17 cellular contexts compared by ENCODE assay signal in the genomic region with DNA sequence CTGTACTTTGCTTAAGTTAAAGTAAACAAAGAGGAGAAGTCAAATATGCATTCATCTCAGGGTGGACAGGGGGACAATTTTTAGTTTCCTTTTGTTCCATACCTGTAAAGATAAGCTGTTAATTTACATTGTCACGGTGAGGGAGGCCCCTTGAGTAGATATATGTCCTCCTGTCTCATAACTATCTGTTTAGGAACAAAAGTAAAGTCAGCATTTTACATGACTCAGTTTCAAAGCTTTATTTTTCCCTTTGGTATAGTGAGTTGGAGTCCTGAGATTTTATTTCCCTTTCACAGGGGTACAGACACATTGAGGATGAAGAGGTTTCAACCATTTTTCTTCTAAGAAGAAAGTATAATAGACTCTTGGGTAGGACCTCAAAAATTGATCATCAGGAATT. TPM values are rescaled to one million over a fixed set of nuclear protein-coding genes. Genes with fewer than 3 reads are reported as not detected.
A peak's percentile ranks its signal among the peaks of the same experiment; 100 is the strongest.
DNase-seq lines count a peak whose midpoint lies in the region; ATAC-seq, FAIRE-seq and TF ChIP-seq lines count a peak whose summit lies in the region.
"Had no signal": no experiment of that assay in that cellular context is flagged by ENCODE, and none has a peak within 500 bp of the region (broad histone marks: within the 10 kb centered on the region; RNA-seq: fewer than 3 reads in every experiment).

No MANE protein-coding gene starts in this region.

- peaks cover 40% of the 10 kb centered on the region for H3K9me3 Mint-ChIP-seq in activated CD4-positive, alpha-beta T cell treated with anti-CD3 and anti-CD28 coated beads, Interleukin-2, amount 10 ng/mL, durations not matched to agents 24 days and 14 days
- peaks cover 13 to 18% (median 16%) of the 10 kb centered on the region in 5 donors for H3K9me3 Mint-ChIP-seq in CD8-positive, alpha-beta memory T cell
- H3K9me3 Mint-ChIP-seq in activated T-helper 17 cell treated with anti-CD3 and anti-CD28 coated beads, Interleukin-2, amount 50 U/mL, for 72 hours: peaks cover 28% of the 10 kb centered on the region
- H3K9me3 Mint-ChIP-seq in Caco-2 (ENCODE audit: unreplicated experiment): peaks cover 28% of the 10 kb centered on the region

- no TSS peak for BruUV-seq in Caco-2 (replicated peaks; lab: Mats Ljungman, UMichigan)

- H4K20me1 ChIP-seq in keratinocyte (ENCODE audit: control insufficient read depth, extremely low read depth, insufficient read depth, low read length): no peaks in the 10 kb centered on the region

- peaks cover 40% of the 10 kb centered on the region for H3K4me1 ChIP-seq in CD8-positive, alpha-beta memory T cell (ENCODE audit: insufficient read depth, low read length)
- H3K4me1 ChIP-seq in keratinocyte (ENCODE audit: control insufficient read depth, extremely low read depth, insufficient read depth, low read length) (peaks cover 54% of the 10 kb centered on the region), Caco-2 (no peaks in the 10 kb centered on the region; the same call in 1 of the 2 replicates)
- H3K4me1 ChIP-seq: right atrium auricular region had no signal

- H3K4me2 ChIP-seq in keratinocyte (ENCODE audit: control insufficient read depth, extremely low read depth, insufficient read depth, low read depth, low read length): peak overlapping the region; percentile 8

- no peaks in the 10 kb centered on the region for H3K36me3 ChIP-seq in CD8-positive, alpha-beta memory T cell (ENCODE audit: insufficient read depth, low read length)
- H3K36me3 ChIP-seq in keratinocyte (ENCODE audit: control insufficient read depth in 2 of 2, extremely low read depth in 1 of 2, insufficient read depth in 2 of 2, low read length in 2 of 2) (no peaks in the 10 kb centered on the region), Caco-2 (ENCODE audit: control insufficient read depth, insufficient read depth, low read length) (no peaks in the 10 kb centered on the region)
- H3K36me3 ChIP-seq: right atrium auricular region had no signal

- intact Hi-C loops in activated CD4-positive, alpha-beta T cell treated with anti-CD3 and anti-CD28 coated beads, Interleukin-2, amount 10 ng/mL, durations not matched to agents 24 days and 14 days (cut with micrococcal nuclease): loop anchor here (2.0 kb wide), 2 partner anchors 24 to 80 kb away; a partner anchor contains a TSS
- intact Hi-C loops in Caco-2 (cut with micrococcal nuclease; ENCODE audit: unreplicated experiment): no loop called here

- peaks cover 50% of the 10 kb centered on the region for H3K4me1 Mint-ChIP-seq in activated CD4-positive, alpha-beta T cell treated with anti-CD3 and anti-CD28 coated beads, Interleukin-2, amount 10 ng/mL, durations not matched to agents 24 days and 14 days
- H3K4me1 Mint-ChIP-seq in CD8-positive, alpha-beta memory T cell: peaks cover 37 to 49% (median 47%) of the 10 kb centered on the region in 3 donors
- peaks cover 57% of the 10 kb centered on the region for H3K4me1 Mint-ChIP-seq in activated T-helper 17 cell treated with anti-CD3 and anti-CD28 coated beads, Interleukin-2, amount 50 U/mL, for 72 hours
- H3K4me1 Mint-ChIP-seq in Caco-2 (ENCODE audit: low read depth, unreplicated experiment): peaks cover 8% of the 10 kb centered on the region

- H3K36me3 Mint-ChIP-seq in activated CD4-positive, alpha-beta T cell treated with anti-CD3 and anti-CD28 coated beads, Interleukin-2, amount 10 ng/mL, durations not matched to agents 24 days and 14 days (ENCODE audit: low read depth): peaks cover 66% of the 10 kb centered on the region
- peaks cover 6 to 35% (median 15%) of the 10 kb centered on the region in 3 donors for H3K36me3 Mint-ChIP-seq in CD8-positive, alpha-beta memory T cell
- peaks cover 11% of the 10 kb centered on the region for H3K36me3 Mint-ChIP-seq in activated T-helper 17 cell treated with anti-CD3 and anti-CD28 coated beads, Interleukin-2, amount 50 U/mL, for 72 hours (ENCODE audit: low read depth)
- no peaks in the 10 kb centered on the region for H3K36me3 Mint-ChIP-seq in Caco-2 (ENCODE audit: insufficient read depth, unreplicated experiment)

- no peak overlapping the region for H3K9ac ChIP-seq in keratinocyte (ENCODE audit: control insufficient read depth, extremely low read depth, insufficient read depth, low read length)

- TF ChIP-seq CTCF in keratinocyte (optimal IDR thresholded peaks at IDR 0.05 in 1 of 3, IDR thresholded peaks at IDR 0.05 in 1 of 3, conservative IDR thresholded peaks at IDR 0.05 in 1 of 3; ENCODE audit: extremely low read depth in 1 of 3, insufficient read depth in 2 of 3, low read length in 3 of 3): no peak
- TF ChIP-seq CTCF in Caco-2 (IDR thresholded peaks at IDR 0.05; ENCODE audit: insufficient read depth in 1 of 2, low read depth in 1 of 2, low read length in 1 of 2, severe bottlenecking in 1 of 2, unreplicated experiment in 1 of 2): no peak

- H3K4me3 Mint-ChIP-seq in activated CD4-positive, alpha-beta T cell treated with anti-CD3 and anti-CD28 coated beads, Interleukin-2, amount 10 ng/mL, durations not matched to agents 24 days and 14 days: no peak overlapping the region
- H3K4me3 Mint-ChIP-seq in CD8-positive, alpha-beta memory T cell: no peak overlapping the region
- peak overlapping the region; percentile 73 for H3K4me3 Mint-ChIP-seq in activated T-helper 17 cell treated with anti-CD3 and anti-CD28 coated beads, Interleukin-2, amount 50 U/mL, for 72 hours
- no peak overlapping the region for H3K4me3 Mint-ChIP-seq in Caco-2 (ENCODE audit: unreplicated experiment)
- H3K4me3 Mint-ChIP-seq: WTC11 had no signal

- no peaks in the 10 kb centered on the region for H3K79me2 ChIP-seq in keratinocyte (ENCODE audit: control insufficient read depth, insufficient read depth, low read length)

- peak overlapping the region; percentile 1 for H2AFZ ChIP-seq in keratinocyte (ENCODE audit: control insufficient read depth, low read length)

- CTCF ChIA-PET in CD8-positive, alpha-beta memory T cell (lab: Charles Lee): interaction anchor here (1.2 to 3.2 kb wide), 7 partner anchors 23 to 232 kb away, joined by 3 to 9 read pairs (median 6); a partner anchor contains a TSS
- CTCF ChIA-PET in Caco-2 (lab: Charles Lee): no interaction called here

- FAIRE-seq in keratinocyte (lab: Jason Lieb, UNC): no peak
- FAIRE-seq: bronchial epithelial cell, GM18507, H1 had no signal

- H3K4me3 ChIP-seq in CD8-positive, alpha-beta memory T cell (ENCODE audit: low read length): no peak overlapping the region
- H3K4me3 ChIP-seq in keratinocyte (ENCODE audit: control insufficient read depth in 2 of 3, extremely low read depth in 1 of 3, insufficient read depth in 2 of 3, low read depth in 1 of 3, low read length in 3 of 3) (no peak overlapping the region), Caco-2 (ENCODE audit: low read depth, low read length) (no peak overlapping the region)
- H3K4me3 ChIP-seq: right atrium auricular region had no signal

- no peaks in the 10 kb centered on the region for H3K9me3 ChIP-seq in CD8-positive, alpha-beta memory T cell (ENCODE audit: low read length)
- H3K9me3 ChIP-seq in keratinocyte (ENCODE audit: control insufficient read depth, low read depth, low read length) (peaks cover 6% of the 10 kb centered on the region), Caco-2 (no peaks in the 10 kb centered on the region)

- POLR2A ChIA-PET in CD8-positive, alpha-beta memory T cell (lab: Charles Lee): no interaction called here
- POLR2A ChIA-PET in Caco-2 (lab: Charles Lee): no interaction called here

- dilution Hi-C loops in keratinocyte (cut with MboI; ENCODE audit: extremely low pct_ligation_motif_present, low sequenced_read_pairs): no loop called here

- ATAC-seq in activated T-helper 17 cell treated with anti-CD3 and anti-CD28 coated beads, Interleukin-2, amount 50 U/mL, for 72 hours (replicated peaks): no peak
- ATAC-seq: left ventricle myocardium superior, WTC11 had no signal

- no peaks in the 10 kb centered on the region for H3K27me3 ChIP-seq in CD8-positive, alpha-beta memory T cell (ENCODE audit: insufficient read depth, low read length, poor library complexity, severe bottlenecking)
- H3K27me3 ChIP-seq in keratinocyte (ENCODE audit: control insufficient read depth, extremely low read depth, insufficient read depth, low read length) (no peaks in the 10 kb centered on the region), Caco-2 (replicated peaks; ENCODE audit: control insufficient read depth, insufficient read depth, low read length) (no peaks in the 10 kb centered on the region)
- H3K27me3 ChIP-seq: right atrium auricular region had no signal

- H3K27ac Mint-ChIP-seq in activated CD4-positive, alpha-beta T cell treated with anti-CD3 and anti-CD28 coated beads, Interleukin-2, amount 10 ng/mL, durations not matched to agents 24 days and 14 days: peak overlapping the region; percentile 92
- peak overlapping the region in 6 of 8 donors; percentile 5 to 77 (median 54) for H3K27ac Mint-ChIP-seq in CD8-positive, alpha-beta memory T cell
- peak overlapping the region; percentile 96 for H3K27ac Mint-ChIP-seq in activated T-helper 17 cell treated with anti-CD3 and anti-CD28 coated beads, Interleukin-2, amount 50 U/mL, for 72 hours
- no peak overlapping the region for H3K27ac Mint-ChIP-seq in Caco-2 (ENCODE audit: unreplicated experiment)
- H3K27ac Mint-ChIP-seq: WTC11 had no signal

- no peak for DNase-seq in activated CD4-positive, alpha-beta T cell treated with anti-CD3 and anti-CD28 coated beads, Interleukin-2, amount 10 ng/mL, durations not matched to agents 24 days and 14 days
- no peak for DNase-seq in activated CD4-positive, alpha-beta T cell treated with anti-CD3 and anti-CD28 coated beads for 48 hours
- no peak for DNase-seq in CD8-positive, alpha-beta memory T cell
- DNase-seq in keratinocyte (ENCODE audit: low read depth, low spot score) (no peak), HuH-7 (ENCODE audit: low spot score) (no peak), Caco-2 (no peak), SHP77 (lab: John Stamatoyannopoulos, UW) (no peak)
- DNase-seq: dermis blood vessel endothelial cell; left ventricle myocardium superior; NCI-H187; stimulated activated naive CD4-positive, alpha-beta T cell treated with Interleukin-2 at 50 U/mL for 16 hours had no signal

- H3K9me1 ChIP-seq in keratinocyte (ENCODE audit: control insufficient read depth, extremely low read depth, insufficient read depth, low read length): no peaks in the 10 kb centered on the region

- no peaks in the 10 kb centered on the region for H3K27me3 Mint-ChIP-seq in activated CD4-positive, alpha-beta T cell treated with anti-CD3 and anti-CD28 coated beads, Interleukin-2, amount 10 ng/mL, durations not matched to agents 24 days and 14 days
- peaks cover 0 to 2% of the 10 kb centered on the region in 2 donors for H3K27me3 Mint-ChIP-seq in CD8-positive, alpha-beta memory T cell
- H3K27me3 Mint-ChIP-seq in activated T-helper 17 cell treated with anti-CD3 and anti-CD28 coated beads, Interleukin-2, amount 50 U/mL, for 72 hours: no peaks in the 10 kb centered on the region
- H3K27me3 Mint-ChIP-seq in Caco-2 (ENCODE audit: insufficient read depth, unreplicated experiment): peaks cover 6% of the 10 kb centered on the region

- no peak overlapping the region for H3K27ac ChIP-seq in CD8-positive, alpha-beta memory T cell (ENCODE audit: low read depth, low read length)
- H3K27ac ChIP-seq in keratinocyte (ENCODE audit: control insufficient read depth, insufficient read depth, low read length): peak overlapping the region; percentile 89
- H3K27ac ChIP-seq: right atrium auricular region had no signal

RNA-seq across cellular contexts. Expression of a gene that starts 50.1 kb away (rescaled TPM):
- 164 and 168 TPM in 2 replicates for total RNA-seq in activated CD4-positive, alpha-beta T cell treated with anti-CD3 and anti-CD28 coated beads, Interleukin-2, amount 10 ng/mL, durations not matched to agents 24 days and 14 days
- total RNA-seq in CD8-positive, alpha-beta memory T cell: 10 to 100 TPM; 77.3 to 80.6 TPM
- polyA plus RNA-seq in CD8-positive, alpha-beta memory T cell: 104 TPM
- total RNA-seq in activated T-helper 17 cell treated with anti-CD3 and anti-CD28 coated beads, Interleukin-2, amount 50 U/mL, for 72 hours: 10 to 100 TPM; 51.1 to 91.7 TPM
- polyA plus RNA-seq in keratinocyte: 0.08 TPM in 1 of 3 replicates, not detected in the others
- not detected for polyA plus RNA-seq in keratinocyte (2011; ENCODE audit: low read depth)
- polyA plus RNA-seq in keratinocyte (2011; cell fraction: cytosol; rRNA removed): not detected in 2 replicates
- not detected in 2 replicates for polyA plus RNA-seq in keratinocyte (2011; cell fraction: nucleus; rRNA removed)
- polyA plus RNA-seq in keratinocyte (2012; ENCODE audit: low replicate concordance): not detected in 2 replicates
- polyA minus RNA-seq in keratinocyte: not detected in 3 replicates
- polyA minus RNA-seq in keratinocyte (2011; cell fraction: cytosol; rRNA and poly(A)+ RNA removed): not detected
- polyA minus RNA-seq in keratinocyte (2011; cell fraction: nucleus; rRNA and poly(A)+ RNA removed): not detected in 2 replicates
- total RNA-seq in Caco-2 (2022): not detected in 2 replicates
- total RNA-seq: bronchial epithelial cell, dermis blood vessel endothelial cell, H1 had no signal
- polyA plus RNA-seq: H1 had no signal

Comparison
In these comparisons a context has a peak if more than half of its experiments do, and no peak if none do; other contexts are left out.
1. RNA of a gene that starts 50.1 kb away (total RNA-seq): 164 to 168 TPM in activated CD4-positive, alpha-beta T cell treated with anti-CD3 and anti-CD28 coated beads, Interleukin-2, amount 10 ng/mL, durations not matched to agents 24 days and 14 days, 51.1 to 91.7 TPM in activated T-helper 17 cell treated with anti-CD3 and anti-CD28 coated beads, Interleukin-2, amount 50 U/mL, for 72 hours and 77.3 to 80.6 TPM in CD8-positive, alpha-beta memory T cell; not detected in Caco-2; every median in the first group is over 10 times any median in the second.